15 cellular contexts compared by ENCODE assay signal in genomic region chr3:146313411-146314111, GRCh38.
DNase-seq lines count a peak whose midpoint lies in the region; ATAC-seq and TF ChIP-seq lines count a peak whose summit lies in the region.
"Had no signal": no experiment of that assay in that cellular context is flagged by ENCODE, and none has a peak within 500 bp of the region (broad histone marks: within the 10 kb centered on the region; RNA-seq: fewer than 3 reads in every experiment).

No MANE protein-coding gene starts in this region.

- H2AFZ ChIP-seq in SK-N-SH (ENCODE audit: low read depth) = no peak overlapping the region
- H2AFZ ChIP-seq in MM.1S (ENCODE audit: low read length) = no peak overlapping the region

- no peak for TF ChIP-seq CTCF in SK-N-SH (IDR thresholded peaks at IDR 0.05)
- TF ChIP-seq CTCF in MM.1S (IDR thresholded peaks at IDR 0.05; ENCODE audit: low read length) = no peak
- no peak for TF ChIP-seq CTCF in CD8-positive, alpha-beta T cell (IDR thresholded peaks at IDR 0.05)

- peak; percentile 46 for DNase-seq in GM04504 (ENCODE audit: low read depth)
- no peak for DNase-seq in SK-N-SH
- DNase-seq in fibroblast of peridontal ligament (ENCODE audit: extremely low read depth) = peak; percentile 89
- DNase-seq in skeletal muscle cell (ENCODE audit: low read depth) = peak; percentile 68
- DNase-seq in MM.1S = no peak
- DNase-seq in CD8-positive, alpha-beta T cell = no peak
- no peak for DNase-seq in cortex of kidney (lab: John Stamatoyannopoulos, UW)
- DNase-seq: activated CD8-positive, alpha-beta T cell treated with anti-CD3 and anti-CD28 coated beads, Interleukin-2, amount 10 ng/mL, durations not matched to agents 7 days and 5 days; activated naive CD8-positive, alpha-beta T cell treated with anti-CD3 and anti-CD28 coated beads for 36 hours; erythroblast; NCI-H1092; NCI-H774 had no signal

- no peak overlapping the region for H3K4me3 Mint-ChIP-seq in CD8-positive, alpha-beta T cell
- H3K4me3 Mint-ChIP-seq: activated CD8-positive, alpha-beta T cell treated with anti-CD3 and anti-CD28 coated beads, Interleukin-2, amount 10 ng/mL, durations not matched to agents 7 days and 5 days; activated naive CD8-positive, alpha-beta T cell treated with anti-CD3 and anti-CD28 coated beads for 36 hours; T-helper 1 cell treated with Interleukin-12 subunit alpha and Interleukin-12 subunit beta and Interleukin-4 antibody, amounts not matched to agents 30 μg/mL and 1 μg/mL, for 36 hours had no signal

- no peak for TF ChIP-seq RAD21 in SK-N-SH (IDR thresholded peaks at IDR 0.05; ENCODE audit: low read length)

- H3K4me1 ChIP-seq in SK-N-SH (ENCODE audit: control insufficient read depth in 1 of 2, insufficient read depth in 2 of 2, low read depth in 1 of 2, low read length in 1 of 2) = peaks cover 0 to 6% of the 10 kb centered on the region in 2 experiments; a peak in 1 of 4 replicates
- no peaks in the 10 kb centered on the region for H3K4me1 ChIP-seq in MM.1S (ENCODE audit: low read length)
- no peaks in the 10 kb centered on the region for H3K4me1 ChIP-seq in CD8-positive, alpha-beta T cell (ENCODE audit: insufficient read depth, low read length)

- 7% methylated on average over 3 of the region's 3 CpGs for WGBS in SK-N-SH (ENCODE audit: low lambda C conversion rate)

- peaks cover 15% of the 10 kb centered on the region for H3K27me3 Mint-ChIP-seq in CD8-positive, alpha-beta T cell (ENCODE audit: low read depth)

- POLR2A ChIA-PET in SK-N-SH (lab: Yijun Ruan, JAX) = no interaction called here
- POLR2A ChIA-PET in CD8-positive, alpha-beta T cell (lab: Charles Lee) = no interaction called here

- TF ChIP-seq EP300 in SK-N-SH (IDR thresholded peaks at IDR 0.05; ENCODE audit: borderline replicate concordance in 1 of 2, low read depth in 1 of 2, low read length in 1 of 2) = no peak

- no peaks in the 10 kb centered on the region for H4K20me1 ChIP-seq in SK-N-SH (ENCODE audit: insufficient read depth)
- no peaks in the 10 kb centered on the region for H4K20me1 ChIP-seq in MM.1S (ENCODE audit: insufficient read depth, low read length)

- no peak overlapping the region for H3K27ac Mint-ChIP-seq in CD8-positive, alpha-beta T cell
- H3K27ac Mint-ChIP-seq: activated CD8-positive, alpha-beta T cell treated with anti-CD3 and anti-CD28 coated beads, Interleukin-2, amount 10 ng/mL, durations not matched to agents 7 days and 5 days; activated naive CD8-positive, alpha-beta T cell treated with anti-CD3 and anti-CD28 coated beads for 36 hours; T-helper 1 cell treated with Interleukin-12 subunit alpha and Interleukin-12 subunit beta and Interleukin-4 antibody, amounts not matched to agents 30 μg/mL and 1 μg/mL, for 36 hours had no signal

- H3K27ac ChIP-seq in SK-N-SH (ENCODE audit: low read depth in 2 of 2, low read length in 1 of 2) (peak overlapping the region in 1 of 2 experiments; percentile 53; a peak in 2 of 4 replicates), MM.1S (ENCODE audit: low read length) (no peak overlapping the region)
- H3K27ac ChIP-seq in CD8-positive, alpha-beta T cell (ENCODE audit: low read depth, low read length) = no peak overlapping the region
- H3K27ac ChIP-seq: right atrium auricular region had no signal

- H3K4me3 ChIP-seq in SK-N-SH (ENCODE audit: low read depth in 2 of 2, low read length in 1 of 2) (no peak overlapping the region), skeletal muscle cell (ENCODE audit: low read depth, low read length) (no peak overlapping the region), MM.1S (ENCODE audit: low read length) (no peak overlapping the region)
- no peak overlapping the region for H3K4me3 ChIP-seq in CD8-positive, alpha-beta T cell (ENCODE audit: low read depth, low read length)
- H3K4me3 ChIP-seq: right atrium auricular region had no signal

- no peak overlapping the region for H3K9ac ChIP-seq in SK-N-SH
- no peak overlapping the region for H3K9ac ChIP-seq in MM.1S (ENCODE audit: low read length)

- H3K9me3 Mint-ChIP-seq in CD8-positive, alpha-beta T cell = peaks cover 4% of the 10 kb centered on the region
- H3K9me3 Mint-ChIP-seq: T-helper 1 cell treated with Interleukin-12 subunit alpha and Interleukin-12 subunit beta and Interleukin-4 antibody, amounts not matched to agents 30 μg/mL and 1 μg/mL, for 36 hours had no signal

- H3K4me1 Mint-ChIP-seq in CD8-positive, alpha-beta T cell (ENCODE audit: low read depth) = no peaks in the 10 kb centered on the region
- H3K4me1 Mint-ChIP-seq: activated naive CD8-positive, alpha-beta T cell treated with anti-CD3 and anti-CD28 coated beads for 36 hours had no signal

- intact Hi-C loops in CD8-positive, alpha-beta T cell (cut with DNase I, micrococcal nuclease) = no loop called here

- H3K4me2 ChIP-seq in SK-N-SH = 0 out of 2 replicates have a peak overlapping the region, but pooled peaks have one; percentile 14
- no peak overlapping the region for H3K4me2 ChIP-seq in MM.1S (ENCODE audit: low read depth, low read length)

- H3K9me3 ChIP-seq in SK-N-SH (peaks cover 9% of the 10 kb centered on the region), MM.1S (replicated peaks; ENCODE audit: insufficient read depth, low read length) (no peaks in the 10 kb centered on the region)
- no peaks in the 10 kb centered on the region for H3K9me3 ChIP-seq in CD8-positive, alpha-beta T cell (ENCODE audit: low read length)
- H3K9me3 ChIP-seq: right atrium auricular region had no signal

- H3K9me2 ChIP-seq in SK-N-SH (no peaks in the 10 kb centered on the region), MM.1S (replicated peaks; ENCODE audit: insufficient read depth, low read length) (no peaks in the 10 kb centered on the region)

- no peaks in the 10 kb centered on the region for H3K36me3 Mint-ChIP-seq in CD8-positive, alpha-beta T cell
- H3K36me3 Mint-ChIP-seq: activated naive CD8-positive, alpha-beta T cell treated with anti-CD3 and anti-CD28 coated beads for 36 hours had no signal

- no peaks in the 10 kb centered on the region for H3K36me3 ChIP-seq in SK-N-SH (replicated peaks in 1 of 2; ENCODE audit: control insufficient read depth in 1 of 2, insufficient read depth in 2 of 2, low read length in 1 of 2)
- no peaks in the 10 kb centered on the region for H3K36me3 ChIP-seq in MM.1S (replicated peaks; ENCODE audit: insufficient read depth, low read length)
- H3K36me3 ChIP-seq in CD8-positive, alpha-beta T cell (ENCODE audit: insufficient read depth, low read length) = no peaks in the 10 kb centered on the region
- H3K36me3 ChIP-seq: right atrium auricular region had no signal

- H3K27me3 ChIP-seq in SK-N-SH (ENCODE audit: insufficient read depth) (no peaks in the 10 kb centered on the region), MM.1S (replicated peaks; ENCODE audit: insufficient read depth, low read length) (no peaks in the 10 kb centered on the region)
- peaks cover 3% of the 10 kb centered on the region for H3K27me3 ChIP-seq in CD8-positive, alpha-beta T cell (ENCODE audit: insufficient read depth, low read length)
- H3K27me3 ChIP-seq: right atrium auricular region had no signal

- H3K79me2 ChIP-seq in SK-N-SH (ENCODE audit: insufficient read depth) (no peaks in the 10 kb centered on the region), MM.1S (ENCODE audit: low read length) (no peaks in the 10 kb centered on the region)

- H3F3A ChIP-seq in SK-N-SH (replicated peaks; ENCODE audit: insufficient read depth) (peaks cover 7% of the 10 kb centered on the region), MM.1S (ENCODE audit: insufficient read depth, low read length) (no peaks in the 10 kb centered on the region)

- CTCF ChIA-PET in SK-N-SH (lab: Yijun Ruan, JAX) = interaction anchor here (0.6 kb wide), 1 partner anchor 218 kb away, joined by 4 read pairs; no protein-coding TSS in a partner anchor
- CTCF ChIA-PET in CD8-positive, alpha-beta T cell (lab: Charles Lee) = no interaction called here

- ATAC-seq in HG02938 (IDR thresholded peaks at IDR 0.05; ENCODE audit: unreplicated experiment) = no peak
- no peak for ATAC-seq in CD8-positive, alpha-beta T cell
- ATAC-seq: activated CD8-positive, alpha-beta T cell treated with anti-CD3 and anti-CD28 coated beads, Interleukin-2, amount 10 ng/mL, durations not matched to agents 7 days and 5 days had no signal

TF ChIP-seq in SK-N-SH, 30 proteins besides CTCF, POLR2A, EP300 and RAD21 (continues in another document):
- no peak for TF ChIP-seq CHD2 (IDR thresholded peaks at IDR 0.05; ENCODE audit: low read length, partially characterized antibody)
- no peak for TF ChIP-seq TEAD4 (IDR thresholded peaks at IDR 0.05; ENCODE audit: borderline replicate concordance, insufficient read depth)
- TF ChIP-seq ELF1 (IDR thresholded peaks at IDR 0.05) = no peak
- TF ChIP-seq JUND (IDR thresholded peaks at IDR 0.05) = no peak
- TF ChIP-seq TCF12 (IDR thresholded peaks at IDR 0.05) = no peak
- TF ChIP-seq MXI1 (IDR thresholded peaks at IDR 0.05; ENCODE audit: low read depth, low read length) = no peak
- no peak for TF ChIP-seq REST (IDR thresholded peaks at IDR 0.05; ENCODE audit: low read depth, low read length)
- TF ChIP-seq RFX5 (IDR thresholded peaks at IDR 0.05; ENCODE audit: low read length) = no peak
- TF ChIP-seq FOXM1 (IDR thresholded peaks at IDR 0.05; ENCODE audit: low read depth) = no peak
- TF ChIP-seq RXRA (IDR thresholded peaks at IDR 0.05; ENCODE audit: borderline replicate concordance, low read depth) = no peak
- no peak for TF ChIP-seq MEF2A (IDR thresholded peaks at IDR 0.05; ENCODE audit: borderline replicate concordance, low read depth)

Comparison
In these comparisons a context has a peak if more than half of its experiments do, and no peak if none do; other contexts are left out.
1. DNase-seq: peak in GM04504 (single experiment), fibroblast of peridontal ligament (single experiment) and skeletal muscle cell (single experiment); none in SK-N-SH (single experiment), MM.1S (single experiment), CD8-positive, alpha-beta T cell (0 of 7) and cortex of kidney (single experiment).